Comparison of ENCODE assay signal across 17 cellular contexts in genomic region chr18:49019446-49020045, GRCh38.
DNase-seq lines count a peak whose midpoint lies in the region; ATAC-seq, FAIRE-seq and TF ChIP-seq lines count a peak whose summit lies in the region.
"Had no signal": no experiment of that assay in that cellular context is flagged by ENCODE, and none has a peak within 500 bp of the region (broad histone marks: within the 10 kb centered on the region; RNA-seq: fewer than 3 reads in every experiment).

No MANE protein-coding gene starts in this region.

- peak; percentile 36 for DNase-seq in activated effector memory CD4-positive, alpha-beta T cell treated with anti-CD3 and anti-CD28 coated beads, Interleukin-2, amount 50 U/mL, for 16 hours
- no peak for DNase-seq in activated effector memory CD4-positive, alpha-beta T cell treated with Interleukin-2 at 50 U/mL for 16 hours
- DNase-seq in RWPE2 (ENCODE audit: low spot score) (no peak), fibroblast of lung (ENCODE audit: low read depth in 2 of 2) (peak; percentile 12 to 25), urothelium cell line (ENCODE audit: low spot score) (no peak), MV-4-11 (lab: John Stamatoyannopoulos, UW) (no peak), GM23248 (no peak)
- DNase-seq: activated CD4-positive, alpha-beta T cell treated with anti-CD3 and anti-CD28 coated beads, Interleukin-2, amount 10 ng/mL, durations not matched to agents 7 days and 5 days; NCI-H1417 treated with DMSO at 0.1 percent for 48 hours; nucleus accumbens; Right ventricle myocardium superior had no signal

- H3K4me2 ChIP-seq in fibroblast of lung (ENCODE audit: extremely low read depth, insufficient read depth, low read length) (no peak overlapping the region), GM23248 (ENCODE audit: unreplicated experiment) (no peak overlapping the region)

- H3K79me2 ChIP-seq in fibroblast of lung (ENCODE audit: control insufficient read depth, insufficient read depth, low read length) (no peaks in the 10 kb centered on the region), GM23248 (ENCODE audit: insufficient read depth) (no peaks in the 10 kb centered on the region)

- in situ Hi-C loops in GM23248 (cut with MboI), result no loop called here

- no peaks in the 10 kb centered on the region for H3K9me3 ChIP-seq in RWPE2 (ENCODE audit: severe bottlenecking)
- no peaks in the 10 kb centered on the region for H3K9me3 ChIP-seq in fibroblast of lung (ENCODE audit: control insufficient read depth, insufficient read depth, low read depth, low read length)
- no peaks in the 10 kb centered on the region for H3K9me3 ChIP-seq in GM23248 (ENCODE audit: low read depth)
- H3K9me3 ChIP-seq: thoracic aorta had no signal

- H4K20me1 ChIP-seq in fibroblast of lung (ENCODE audit: control insufficient read depth, extremely low read depth, insufficient read depth, low read length), result no peaks in the 10 kb centered on the region
- H4K20me1 ChIP-seq in GM23248 (ENCODE audit: insufficient read depth), result no peaks in the 10 kb centered on the region

- no peak for ATAC-seq in RWPE2 (ENCODE audit: low read depth)
- no peak for ATAC-seq in GM18873 (IDR thresholded peaks at IDR 0.05; ENCODE audit: low FRiP score, unreplicated experiment)
- ATAC-seq: CD8-positive, alpha-beta T cell; sciatic nerve had no signal

- no peaks in the 10 kb centered on the region for H3F3A ChIP-seq in GM23248 (ENCODE audit: insufficient read depth)

- H3K27ac ChIP-seq in RWPE2 (ENCODE audit: poor library complexity, severe bottlenecking) (peak overlapping the region; percentile 48), fibroblast of lung (ENCODE audit: insufficient read depth, low read length) (no peak overlapping the region), GM23248 (no peak overlapping the region)
- H3K27ac ChIP-seq: thoracic aorta had no signal

- H3K4me1 ChIP-seq in RWPE2 (ENCODE audit: insufficient read depth, poor library complexity, severe bottlenecking) (peaks cover 23% of the 10 kb centered on the region), fibroblast of lung (ENCODE audit: control insufficient read depth, extremely low read depth, insufficient read depth, low read length) (peaks cover 7% of the 10 kb centered on the region), GM23248 (ENCODE audit: insufficient read depth) (peaks cover 10% of the 10 kb centered on the region)

- H3K4me3 ChIP-seq in RWPE2 (ENCODE audit: severe bottlenecking) (no peak overlapping the region), fibroblast of lung (replicated peaks in 1 of 4; ENCODE audit: control extremely low read depth in 1 of 4, insufficient read depth in 1 of 4, low read depth in 3 of 4, low read length in 4 of 4) (no peak overlapping the region), GM23248 (no peak overlapping the region)
- H3K4me3 ChIP-seq: thoracic aorta had no signal

- FAIRE-seq in urothelium cell line (lab: Jason Lieb, UNC), result peak; percentile 96
- FAIRE-seq: endothelial cell of umbilical vein, kidney had no signal

- no peak overlapping the region for H2AFZ ChIP-seq in fibroblast of lung (ENCODE audit: low read length)
- no peak overlapping the region for H2AFZ ChIP-seq in GM23248

- H3K27me3 ChIP-seq in RWPE2 (ENCODE audit: insufficient read depth, poor library complexity, severe bottlenecking), result no peaks in the 10 kb centered on the region
- H3K27me3 ChIP-seq in fibroblast of lung (ENCODE audit: control insufficient read depth, insufficient read depth, low read length), result no peaks in the 10 kb centered on the region
- H3K27me3 ChIP-seq in GM23248 (replicated peaks; ENCODE audit: insufficient read depth), result no peaks in the 10 kb centered on the region

- no peaks in the 10 kb centered on the region for H3K36me3 ChIP-seq in RWPE2 (ENCODE audit: low read depth)
- no peaks in the 10 kb centered on the region for H3K36me3 ChIP-seq in fibroblast of lung (ENCODE audit: control insufficient read depth, insufficient read depth, low read length)
- no peaks in the 10 kb centered on the region for H3K36me3 ChIP-seq in GM23248 (ENCODE audit: low read depth)
- H3K36me3 ChIP-seq: thoracic aorta had no signal

- no peaks in the 10 kb centered on the region for H3K9me2 ChIP-seq in GM23248 (ENCODE audit: insufficient read depth)

- TF ChIP-seq CTCF in RWPE2 (IDR thresholded peaks at IDR 0.05; ENCODE audit: poor library complexity, severe bottlenecking) (no peak), fibroblast of lung (conservative IDR thresholded peaks at IDR 0.05 in 1 of 2, IDR thresholded peaks at IDR 0.05 in 1 of 2; ENCODE audit: low read depth in 1 of 2, low read length in 2 of 2) (no peak)

- H3K9ac ChIP-seq in fibroblast of lung (ENCODE audit: insufficient read depth, low read length) (no peak overlapping the region), GM23248 (no peak overlapping the region)

- WGBS in GM23248 (ENCODE audit: low coverage in 1 of 2, low lambda C conversion rate in 2 of 2, missing lambda C conversion rate in 2 of 2), 2 experiments, result 78 to 81% methylated on average over 8 of the region's 8 CpGs

Comparison
In these comparisons a context has a peak if more than half of its experiments do, and no peak if none do; other contexts are left out.
1. DNase-seq: peak in activated effector memory CD4-positive, alpha-beta T cell treated with anti-CD3 and anti-CD28 coated beads, Interleukin-2, amount 50 U/mL, for 16 hours (single experiment) and fibroblast of lung (2 of 2); none in activated effector memory CD4-positive, alpha-beta T cell treated with Interleukin-2 at 50 U/mL for 16 hours (single experiment), RWPE2 (single experiment), urothelium cell line (single experiment), MV-4-11 (single experiment) and GM23248 (single experiment).